In genomic region chr5:179187229-179187678, GRCh38 we compare ENCODE assay signal across 2 cellular contexts.
TF ChIP-seq lines count a peak whose summit lies in the region.

No MANE protein-coding gene starts in this region.

TF ChIP-seq in HEK293, 187 proteins besides CTCF, POLR2A, EP300 and RAD21 (continued from another document):
- TF ChIP-seq HIC1 (tag by site-specific recombination; IDR thresholded peaks at IDR 0.05): no peak
- TF ChIP-seq ZSCAN4 (tag by site-specific recombination; IDR thresholded peaks at IDR 0.05): no peak

TF ChIP-seq in HepG2, 621 proteins besides CTCF, POLR2A, EP300 and RAD21 (continued from another document and continues in another):
- TF ChIP-seq POGZ (CRISPR knock-in tag; IDR thresholded peaks at IDR 0.05) (peak; percentile 31; the same call in 1 of the 2 replicates), SOX13 (IDR thresholded peaks at IDR 0.05) (no peak), SOX13 (CRISPR knock-in tag; conservative IDR thresholded peaks at IDR 0.05 in 1 of 2, IDR thresholded peaks at IDR 0.05 in 1 of 2) (peak in 1 of 2 experiments; percentile 16; a peak in 1 of 4 replicates), ZBTB37 (CRISPR knock-in tag; IDR thresholded peaks at IDR 0.05) (no peak), ZNF891 (CRISPR knock-in tag; IDR thresholded peaks at IDR 0.05) (no peak), ZNF687 (CRISPR knock-in tag; IDR thresholded peaks at IDR 0.05) (peak; percentile 61), ZKSCAN1 (IDR thresholded peaks at IDR 0.05; ENCODE audit: low read length) (peak; percentile 98), RXRB (CRISPR knock-in tag; IDR thresholded peaks at IDR 0.05; ENCODE audit: borderline replicate concordance) (peak; percentile 80), ZNF335 (CRISPR knock-in tag; IDR thresholded peaks at IDR 0.05) (no peak), THAP9 (CRISPR knock-in tag; IDR thresholded peaks at IDR 0.05; ENCODE audit: borderline replicate concordance) (0 out of 2 replicates have a peak, but pooled peaks have one; percentile 32), ZNF224 (CRISPR knock-in tag; IDR thresholded peaks at IDR 0.05) (no peak), HNRNPH1 (optimal IDR thresholded peaks at IDR 0.05; ENCODE audit: low read depth, low read length) (no peak), TEAD3 (CRISPR knock-in tag; optimal IDR thresholded peaks at IDR 0.05; ENCODE audit: borderline replicate concordance) (peak; percentile 47), ZNF614 (CRISPR knock-in tag; IDR thresholded peaks at IDR 0.05; ENCODE audit: borderline replicate concordance) (0 out of 2 replicates have a peak, but pooled peaks have one; percentile 20), PRMT3 (CRISPR knock-in tag; IDR thresholded peaks at IDR 0.05; ENCODE audit: borderline replicate concordance, low read depth) (no peak), ZNF629 (CRISPR knock-in tag; conservative IDR thresholded peaks at IDR 0.05) (peak; percentile 39), HIC2 (CRISPR knock-in tag; IDR thresholded peaks at IDR 0.05; ENCODE audit: low read depth) (peak; percentile 22; the same call in 1 of the 2 replicates), FOSL2 (CRISPR knock-in tag; IDR thresholded peaks at IDR 0.05) (peak; percentile 88), ZNF792 (CRISPR knock-in tag; IDR thresholded peaks at IDR 0.05) (peak; percentile 23; the same call in 1 of the 2 replicates), ZFP41 (CRISPR knock-in tag; IDR thresholded peaks at IDR 0.05; ENCODE audit: borderline replicate concordance) (no peak), ATF3 (CRISPR knock-in tag; IDR thresholded peaks at IDR 0.05) (no peak), ZNF124 (CRISPR knock-in tag; IDR thresholded peaks at IDR 0.05) (no peak), ISL2 (CRISPR knock-in tag; IDR thresholded peaks at IDR 0.05) (peak; percentile 67), AHR (CRISPR knock-in tag; IDR thresholded peaks at IDR 0.05) (0 out of 2 replicates have a peak, but pooled peaks have one; percentile 37), HMGXB3 (CRISPR knock-in tag; IDR thresholded peaks at IDR 0.05; ENCODE audit: borderline replicate concordance) (peak; percentile 40; the same call in 1 of the 2 replicates), UBTF (CRISPR knock-in tag; IDR thresholded peaks at IDR 0.05) (peak; percentile 38), MED1 (CRISPR knock-in tag; IDR thresholded peaks at IDR 0.05) (peak; percentile 85), ZNF788 (CRISPR knock-in tag; IDR thresholded peaks at IDR 0.05; ENCODE audit: borderline replicate concordance) (peak; percentile 35; the same call in 1 of the 2 replicates), RCOR2 (CRISPR knock-in tag; IDR thresholded peaks at IDR 0.05) (peak; percentile 93), CREM (IDR thresholded peaks at IDR 0.05) (peak; percentile 43; the same call in 1 of the 2 replicates), CREM (CRISPR knock-in tag; IDR thresholded peaks at IDR 0.05) (no peak), ZNF710 (CRISPR knock-in tag; IDR thresholded peaks at IDR 0.05; ENCODE audit: borderline replicate concordance) (peak; percentile 56; the same call in 1 of the 2 replicates), TCF7 (IDR thresholded peaks at IDR 0.05; ENCODE audit: low read depth) (peak; percentile 54; the same call in 1 of the 2 replicates), SAP130 (CRISPR knock-in tag; IDR thresholded peaks at IDR 0.05; ENCODE audit: low read depth) (peak; percentile 78), FOXK1 (CRISPR knock-in tag; IDR thresholded peaks at IDR 0.05; ENCODE audit: borderline replicate concordance, low read depth) (0 out of 2 replicates have a peak, but pooled peaks have one; percentile 42), RARA (CRISPR knock-in tag; IDR thresholded peaks at IDR 0.05) (peak; percentile 80), REPIN1 (CRISPR knock-in tag; IDR thresholded peaks at IDR 0.05; ENCODE audit: borderline replicate concordance, low read depth) (no peak), SMAD3 (CRISPR knock-in tag; IDR thresholded peaks at IDR 0.05) (peak; percentile 47; the same call in 1 of the 2 replicates), FOXA1 (IDR thresholded peaks at IDR 0.05) (no peak), FOXA1 (CRISPR knock-in tag; IDR thresholded peaks at IDR 0.05) (peak; percentile 67)
